Comparison of ENCODE assay signal across 23 cellular contexts in genomic region chr2:86172610-86173009, GRCh38. TPM values are rescaled to one million over a fixed set of nuclear protein-coding genes. Genes with fewer than 3 reads are reported as not detected.
DNase-seq lines count a peak whose midpoint lies in the region; ATAC-seq and TF ChIP-seq lines count a peak whose summit lies in the region.
"Had no signal": no experiment of that assay in that cellular context is flagged by ENCODE, and none has a peak within 500 bp of the region (broad histone marks: within the 10 kb centered on the region; RNA-seq: fewer than 3 reads in every experiment).

No MANE protein-coding gene starts in this region.

- H3K9me3 Mint-ChIP-seq in activated CD8-positive, alpha-beta T cell treated with anti-CD3 and anti-CD28 coated beads, Interleukin-2, amount 10 ng/mL, durations not matched to agents 7 days and 5 days (ENCODE audit: insufficient read depth), result no peaks in the 10 kb centered on the region
- H3K9me3 Mint-ChIP-seq in activated CD8-positive, alpha-beta T cell treated with anti-CD3 and anti-CD28 coated beads for 36 hours, result no peaks in the 10 kb centered on the region
- no peaks in the 10 kb centered on the region for H3K9me3 Mint-ChIP-seq in stimulated activated naive CD8-positive, alpha-beta T cell treated with anti-CD3 and anti-CD28 coated beads, Interleukin-15, amount 100 ng/mL, for 72 hours
- H3K9me3 Mint-ChIP-seq: CD4-positive, alpha-beta T cell; H9; HFFc6 had no signal

- H3K27me3 Mint-ChIP-seq in activated CD8-positive, alpha-beta T cell treated with anti-CD3 and anti-CD28 coated beads, Interleukin-2, amount 10 ng/mL, durations not matched to agents 7 days and 5 days (ENCODE audit: low read depth), result no peaks in the 10 kb centered on the region
- H3K27me3 Mint-ChIP-seq in activated CD8-positive, alpha-beta T cell treated with anti-CD3 and anti-CD28 coated beads for 36 hours, result no peaks in the 10 kb centered on the region
- no peaks in the 10 kb centered on the region for H3K27me3 Mint-ChIP-seq in stimulated activated naive CD8-positive, alpha-beta T cell treated with anti-CD3 and anti-CD28 coated beads, Interleukin-15, amount 100 ng/mL, for 72 hours
- H3K27me3 Mint-ChIP-seq: CD4-positive, alpha-beta T cell had no signal

- no peaks in the 10 kb centered on the region for H3K4me1 ChIP-seq in mesendoderm (ENCODE audit: control insufficient read depth, low read depth, low read length)
- H3K4me1 ChIP-seq: BLaER1 had no signal

- H3K4ac ChIP-seq in mesendoderm (ENCODE audit: low read depth, low read length), result no peak overlapping the region

- no peak for DNase-seq in activated CD8-positive, alpha-beta T cell treated with anti-CD3 and anti-CD28 coated beads, Interleukin-2, amount 10 ng/mL, durations not matched to agents 7 days and 5 days
- no peak for DNase-seq in activated CD8-positive, alpha-beta T cell treated with anti-CD3 and anti-CD28 coated beads for 36 hours
- DNase-seq in stimulated activated naive CD8-positive, alpha-beta T cell treated with anti-CD3 and anti-CD28 coated beads, Interleukin-15, amount 100 ng/mL, for 72 hours, result no peak
- no peak for DNase-seq in stimulated activated naive CD8-positive, alpha-beta T cell treated with anti-CD3 and anti-CD28 coated beads, Interleukin-15, Interleukin-2, amounts not matched to agents 100 U/mL and 50 U/mL, for 24 hours
- DNase-seq in mesendoderm (peak; percentile 88), NCI-H2196 (lab: John Stamatoyannopoulos, UW; ENCODE audit: unreplicated experiment) (no peak), SIG-M5 (lab: John Stamatoyannopoulos, UW) (no peak), SIG-M5 treated with dmso at 0.1 percent for 504 hours (lab: John Stamatoyannopoulos, UW; ENCODE audit: unreplicated experiment) (no peak)
- DNase-seq: ACHN; CD4-positive, alpha-beta T cell; H9; HFFc6; KG1; NCI-H1092 treated with DMSO at 0.1 percent for 48 hours; NCI-H1436 treated with DMSO at 0.1 percent for 48 hours; NCI-H2029; NCI-H226; NCI-H510A treated with DMSO at 0.1 percent for 48 hours; NCI-H748 treated with DMSO at 0.1 percent for 48 hours; SHP77 treated with DMSO at 0.1 percent for 48 hours had no signal

- H3K4me3 ChIP-seq in mesendoderm (ENCODE audit: low read length), result no peak overlapping the region
- H3K4me3 ChIP-seq: BLaER1 had no signal

- peaks cover 10% of the 10 kb centered on the region for H3K4me1 Mint-ChIP-seq in activated CD8-positive, alpha-beta T cell treated with anti-CD3 and anti-CD28 coated beads, Interleukin-2, amount 10 ng/mL, durations not matched to agents 7 days and 5 days (ENCODE audit: low read depth)
- peaks cover 9% of the 10 kb centered on the region for H3K4me1 Mint-ChIP-seq in activated CD8-positive, alpha-beta T cell treated with anti-CD3 and anti-CD28 coated beads for 36 hours (ENCODE audit: low read depth)
- H3K4me1 Mint-ChIP-seq in stimulated activated naive CD8-positive, alpha-beta T cell treated with anti-CD3 and anti-CD28 coated beads, Interleukin-15, amount 100 ng/mL, for 72 hours, result peaks cover 13% of the 10 kb centered on the region
- H3K4me1 Mint-ChIP-seq: H9 had no signal

- H2BK15ac ChIP-seq in mesendoderm (replicated peaks; ENCODE audit: low read depth), result no peak overlapping the region

- H2AK5ac ChIP-seq in mesendoderm (ENCODE audit: low read length), result no peak overlapping the region

- peaks cover 60% of the 10 kb centered on the region for H3K36me3 Mint-ChIP-seq in activated CD8-positive, alpha-beta T cell treated with anti-CD3 and anti-CD28 coated beads, Interleukin-2, amount 10 ng/mL, durations not matched to agents 7 days and 5 days (ENCODE audit: low read depth)
- H3K36me3 Mint-ChIP-seq in activated CD8-positive, alpha-beta T cell treated with anti-CD3 and anti-CD28 coated beads for 36 hours (ENCODE audit: low read depth), result peaks cover 44% of the 10 kb centered on the region

- no peak for TF ChIP-seq CTCF in activated CD8-positive, alpha-beta T cell treated with anti-CD3 and anti-CD28 coated beads for 36 hours (IDR thresholded peaks at IDR 0.05)

- H3K27ac ChIP-seq in mesendoderm (ENCODE audit: low read depth, low read length), result no peak overlapping the region
- H3K27ac ChIP-seq: 22Rv1, BLaER1, RWPE1 had no signal

- H4K5ac ChIP-seq in mesendoderm (ENCODE audit: low read length), result no peak overlapping the region

- CTCF ChIA-PET in activated CD8-positive, alpha-beta T cell treated with anti-CD3 and anti-CD28 coated beads, Interleukin-2, amount 10 ng/mL, durations not matched to agents 7 days and 5 days (lab: Charles Lee), result no interaction called here
- CTCF ChIA-PET in activated CD8-positive, alpha-beta T cell treated with anti-CD3 and anti-CD28 coated beads for 36 hours (lab: Charles Lee), result no interaction called here

- H3K18ac ChIP-seq in mesendoderm (ENCODE audit: low read length), result no peak overlapping the region

- no peak overlapping the region for H3K4me3 Mint-ChIP-seq in activated CD8-positive, alpha-beta T cell treated with anti-CD3 and anti-CD28 coated beads, Interleukin-2, amount 10 ng/mL, durations not matched to agents 7 days and 5 days
- no peak overlapping the region for H3K4me3 Mint-ChIP-seq in activated CD8-positive, alpha-beta T cell treated with anti-CD3 and anti-CD28 coated beads for 36 hours
- H3K4me3 Mint-ChIP-seq in stimulated activated naive CD8-positive, alpha-beta T cell treated with anti-CD3 and anti-CD28 coated beads, Interleukin-15, amount 100 ng/mL, for 72 hours, result no peak overlapping the region
- H3K4me3 Mint-ChIP-seq: CD4-positive, alpha-beta T cell; H9; HFFc6 had no signal

- H4K8ac ChIP-seq in mesendoderm (ENCODE audit: low read depth, low read length), result no peak overlapping the region

- peaks cover 2% of the 10 kb centered on the region for H3K79me2 ChIP-seq in mesendoderm (ENCODE audit: control insufficient read depth, insufficient read depth, low read length)

- H3K4me2 ChIP-seq in mesendoderm (ENCODE audit: low read length), result no peak overlapping the region
- H3K4me2 ChIP-seq: BLaER1 had no signal

- no peak overlapping the region for H3K9ac ChIP-seq in mesendoderm (ENCODE audit: low read length)
- H3K9ac ChIP-seq: BLaER1 had no signal

- POLR2A ChIA-PET in activated CD8-positive, alpha-beta T cell treated with anti-CD3 and anti-CD28 coated beads, Interleukin-2, amount 10 ng/mL, durations not matched to agents 7 days and 5 days (lab: Charles Lee), result no interaction called here
- POLR2A ChIA-PET in activated CD8-positive, alpha-beta T cell treated with anti-CD3 and anti-CD28 coated beads for 36 hours (lab: Charles Lee), result interaction anchor here (1.0 to 1.3 kb wide), 2 partner anchors 10 to 27 kb away, joined by 6 read pairs; partner anchors contain the start of gene MRPL35

- H3K36me3 ChIP-seq in mesendoderm (ENCODE audit: control insufficient read depth, insufficient read depth, low read length), result no peaks in the 10 kb centered on the region

- ATAC-seq in activated CD8-positive, alpha-beta T cell treated with anti-CD3 and anti-CD28 coated beads, Interleukin-2, amount 10 ng/mL, durations not matched to agents 7 days and 5 days, result no peak
- no peak for ATAC-seq in activated CD8-positive, alpha-beta T cell treated with anti-CD3 and anti-CD28 coated beads for 36 hours
- no peak for ATAC-seq in stimulated activated naive CD8-positive, alpha-beta T cell treated with anti-CD3 and anti-CD28 coated beads, Interleukin-15, amount 100 ng/mL, for 72 hours
- ATAC-seq in stimulated activated naive CD8-positive, alpha-beta T cell treated with anti-CD3 and anti-CD28 coated beads, Interleukin-15, Interleukin-2, amounts not matched to agents 100 U/mL and 50 U/mL, for 24 hours, result no peak

- peak overlapping the region; percentile 8 for H3K27ac Mint-ChIP-seq in activated CD8-positive, alpha-beta T cell treated with anti-CD3 and anti-CD28 coated beads, Interleukin-2, amount 10 ng/mL, durations not matched to agents 7 days and 5 days
- H3K27ac Mint-ChIP-seq in activated CD8-positive, alpha-beta T cell treated with anti-CD3 and anti-CD28 coated beads for 36 hours, result no peak overlapping the region
- peak overlapping the region; percentile 71 to 80 for H3K27ac Mint-ChIP-seq in stimulated activated naive CD8-positive, alpha-beta T cell treated with anti-CD3 and anti-CD28 coated beads, Interleukin-15, amount 100 ng/mL, for 72 hours
- H3K27ac Mint-ChIP-seq: CD4-positive, alpha-beta T cell; HFFc6 had no signal

- intact Hi-C loops in activated CD8-positive, alpha-beta T cell treated with anti-CD3 and anti-CD28 coated beads for 36 hours (cut with micrococcal nuclease), result no loop called here

- no peaks in the 10 kb centered on the region for H3K27me3 ChIP-seq in mesendoderm (ENCODE audit: insufficient read depth, low read length, poor library complexity)
- H3K27me3 ChIP-seq: BLaER1 had no signal

- no peak overlapping the region for H2BK5ac ChIP-seq in mesendoderm (ENCODE audit: low read length)

- no peak overlapping the region for H3K23ac ChIP-seq in mesendoderm (ENCODE audit: low read length)

- peaks cover 5% of the 10 kb centered on the region for H3K79me1 ChIP-seq in mesendoderm (ENCODE audit: low read length)

- no peak overlapping the region for H2BK120ac ChIP-seq in mesendoderm (ENCODE audit: low read depth, low read length)

- H3K56ac ChIP-seq in mesendoderm (ENCODE audit: low read length), result no peak overlapping the region

- no CpG with 5 or more reads among the region's 2 CpGs for WGBS in mesendoderm (ENCODE audit: extremely low coverage, insufficient coverage, low lambda C conversion rate)

RNA-seq across cellular contexts. Expression of gene IMMT, which starts 22.7 kb away (rescaled TPM):
- 100 to 1,000 TPM; 126 to 132 TPM for total RNA-seq in activated CD8-positive, alpha-beta T cell treated with anti-CD3 and anti-CD28 coated beads, Interleukin-2, amount 10 ng/mL, durations not matched to agents 7 days and 5 days
- total RNA-seq in activated CD8-positive, alpha-beta T cell treated with anti-CD3 and anti-CD28 coated beads for 36 hours, result 100 to 1,000 TPM; 143 to 144 TPM
- polyA plus RNA-seq in mesendoderm (2013, experiment 1 of 2), result 84.8 TPM
- polyA plus RNA-seq in mesendoderm (2013, experiment 2 of 2), result 85.9 TPM

RNA-seq across cellular contexts. Expression of gene MRPL35, which starts 26.6 kb away (rescaled TPM):
- 10 to 100 TPM; 55.7 to 58.4 TPM for total RNA-seq in activated CD8-positive, alpha-beta T cell treated with anti-CD3 and anti-CD28 coated beads, Interleukin-2, amount 10 ng/mL, durations not matched to agents 7 days and 5 days
- total RNA-seq in activated CD8-positive, alpha-beta T cell treated with anti-CD3 and anti-CD28 coated beads for 36 hours, result 10 to 100 TPM; 86.8 to 87.0 TPM
- polyA plus RNA-seq in mesendoderm (2013, experiment 1 of 2), result 44.1 TPM
- polyA plus RNA-seq in mesendoderm (2013, experiment 2 of 2), result 43.7 TPM
